In the genomic region with DNA sequence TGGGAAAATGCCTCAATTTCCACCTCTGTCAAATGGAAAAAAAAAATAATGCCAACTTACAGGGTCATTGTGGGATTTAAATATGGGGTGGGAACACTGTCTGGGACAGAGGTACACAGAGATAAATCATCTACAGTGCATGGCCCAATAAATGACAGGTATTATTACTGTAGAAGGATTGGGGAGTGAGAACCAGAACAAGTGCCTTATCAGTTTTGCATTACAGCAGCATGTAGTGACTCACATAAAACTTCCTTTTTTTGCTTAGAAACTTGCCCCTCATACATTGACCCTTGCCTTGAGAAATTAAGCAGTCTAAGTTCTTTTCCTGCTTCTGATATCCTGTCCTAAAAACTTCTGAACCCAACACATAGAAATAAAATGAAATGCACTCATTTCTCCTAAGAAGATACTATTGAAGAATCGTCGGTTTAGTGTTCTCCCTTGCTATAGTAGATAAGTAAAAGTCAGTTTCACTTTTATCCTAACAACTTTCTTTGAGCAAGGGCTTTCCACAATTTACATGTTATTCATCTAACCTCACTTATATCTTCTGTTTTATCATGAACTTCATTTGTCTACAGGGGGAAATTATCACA, we compare ENCODE assay signal across 19 cellular contexts.
DNase-seq lines count a peak whose midpoint lies in the region; ATAC-seq and TF ChIP-seq lines count a peak whose summit lies in the region.
"Had no signal": no experiment of that assay in that cellular context is flagged by ENCODE, and none has a peak within 500 bp of the region (broad histone marks: within the 10 kb centered on the region; RNA-seq: fewer than 3 reads in every experiment).

No MANE protein-coding gene starts in this region.

- H3K27me3 ChIP-seq in ACC112 (ENCODE audit: insufficient read depth, low read length) (no peaks in the 10 kb centered on the region), HL-60 (ENCODE audit: insufficient read depth, poor library complexity, severe bottlenecking) (no peaks in the 10 kb centered on the region)

- H3K79me2 ChIP-seq in ACC112 (ENCODE audit: control insufficient read depth, insufficient read depth, low read length, unreplicated experiment): no peaks in the 10 kb centered on the region

- no peak for ATAC-seq in GM21423 (IDR thresholded peaks at IDR 0.05; ENCODE audit: unreplicated experiment)
- ATAC-seq: activated CD4-positive, CD25-positive, alpha-beta regulatory T cell treated with anti-CD3 and anti-CD28 coated beads, Interleukin-2, amount 50 U/mL, for 24 hours; Panc1; T-cell had no signal

- H3K36me3 ChIP-seq in ACC112 (ENCODE audit: insufficient read depth, low read length): no peaks in the 10 kb centered on the region

- TF ChIP-seq CTCF in HL-60 (IDR thresholded peaks at IDR 0.05; ENCODE audit: insufficient read depth, low read length) (no peak), fibroblast of villous mesenchyme (IDR thresholded peaks at IDR 0.05; ENCODE audit: insufficient read depth, low read depth, low read length) (no peak)

- peak overlapping the region; percentile 14; the same call in 1 of the 2 replicates for H3K4me3 ChIP-seq in ACC112 (ENCODE audit: low read depth, low read length)
- no peak overlapping the region for H3K4me3 ChIP-seq in HL-60 (replicated peaks; ENCODE audit: insufficient read depth, low read length)
- no peak overlapping the region for H3K4me3 ChIP-seq in fibroblast of villous mesenchyme (ENCODE audit: low read depth, low read length)

- H3K4me1 ChIP-seq in ACC112 (ENCODE audit: control insufficient read depth, insufficient read depth, low read length, unreplicated experiment): peaks cover 27% of the 10 kb centered on the region

- POLR2A ChIA-PET in HEK293T (lab: Yijun Ruan, JAX): no interaction called here

- CTCF ChIA-PET in HEK293T (lab: Yijun Ruan, JAX): no interaction called here

- DNase-seq in HL-60 (ENCODE audit: low read depth in 1 of 2, low spot score in 1 of 2) (no peak), SKM-1 treated with dmso at 0.1 percent for 144 hours (lab: John Stamatoyannopoulos, UW; ENCODE audit: unreplicated experiment) (peak; percentile 38), fibroblast of villous mesenchyme (ENCODE audit: low read depth) (peak; percentile 58), SK-N-DZ (ENCODE audit: low spot score) (no peak), HEK293T (ENCODE audit: extremely low spot score) (no peak), D341Med (ENCODE audit: low spot score) (no peak)
- DNase-seq: activated effector memory CD4-positive, alpha-beta T cell treated with Interleukin-2 at 50 U/mL for 16 hours; anterior cingulate cortex; HCEC 1CT; MM.1S; NCI-H2107; NCI-H526 treated with DMSO at 0.1 percent for 48 hours; stimulated activated CD4-positive, alpha-beta T cell treated with anti-CD3 and anti-CD28 coated beads, Interleukin-1b, Interleukin-23, amount 100 ng/mL, for 48 hours; substantia nigra; T-cell had no signal

- peak overlapping the region; percentile 15 for H2AFZ ChIP-seq in ACC112 (ENCODE audit: low read length, unreplicated experiment)

- H3K27ac ChIP-seq in ACC112 (ENCODE audit: low read depth, low read length): no peak overlapping the region
- H3K27ac ChIP-seq in HL-60 (replicated peaks): peak overlapping the region; percentile 31; the same call in 1 of the 2 replicates

TF ChIP-seq in HEK293T, 16 proteins besides CTCF, POLR2A, EP300 and RAD21:
- TF ChIP-seq SP1 (IDR thresholded peaks at IDR 0.05) (no peak), ELF4 (IDR thresholded peaks at IDR 0.05) (no peak), LEF1 (IDR thresholded peaks at IDR 0.05; ENCODE audit: borderline replicate concordance) (no peak), TARDBP (IDR thresholded peaks at IDR 0.05) (no peak), HDGF (IDR thresholded peaks at IDR 0.05; ENCODE audit: borderline replicate concordance) (no peak), SUZ12 (IDR thresholded peaks at IDR 0.05) (no peak), BHLHE40 (IDR thresholded peaks at IDR 0.05; ENCODE audit: borderline replicate concordance) (no peak), ZNF384 (IDR thresholded peaks at IDR 0.05) (no peak), FOXA1 (IDR thresholded peaks at IDR 0.05) (no peak), FOXM1 (IDR thresholded peaks at IDR 0.05; ENCODE audit: borderline replicate concordance) (no peak), L3MBTL2 (conservative IDR thresholded peaks at IDR 0.05) (no peak), FOXK2 (IDR thresholded peaks at IDR 0.05) (no peak), NFRKB (IDR thresholded peaks at IDR 0.05) (no peak)

Comparison
In these comparisons a context has a peak if more than half of its experiments do, and no peak if none do; other contexts are left out.
1. DNase-seq: peak in SKM-1 treated with dmso at 0.1 percent for 144 hours (single experiment) and fibroblast of villous mesenchyme (single experiment); none in HL-60 (0 of 2), SK-N-DZ (single experiment), HEK293T (single experiment) and D341Med (single experiment).